Comparison of ENCODE assay signal across 1 cellular context in genomic region chr2:74003494-74004211, GRCh38.
TF ChIP-seq lines count a peak whose summit lies in the region.

No MANE protein-coding gene starts in this region.

TF ChIP-seq in K562, 482 proteins besides CTCF, POLR2A, EP300 and RAD21 (continued from another document and continues in another):
- TF ChIP-seq AFF4 (CRISPR knock-in tag; IDR thresholded peaks at IDR 0.05) (no peak), HSF4 (CRISPR knock-in tag; IDR thresholded peaks at IDR 0.05; ENCODE audit: borderline replicate concordance) (no peak), EP400 (IDR thresholded peaks at IDR 0.05) (peak; percentile 51; the same call in 1 of the 2 replicates), ZNF740 (CRISPR knock-in tag; IDR thresholded peaks at IDR 0.05) (no peak), ZNF740 (tag; IDR thresholded peaks at IDR 0.05) (peak in 1 of 2 experiments; percentile 86; a peak in 2 of 4 replicates), TSHZ1 (CRISPR knock-in tag; IDR thresholded peaks at IDR 0.05) (no peak), HDAC8 (tag; IDR thresholded peaks at IDR 0.05) (no peak), ZNF785 (CRISPR knock-in tag; IDR thresholded peaks at IDR 0.05) (no peak), KDM1A (IDR thresholded peaks at IDR 0.05) (peak in 1 of 2 experiments; percentile 6; a peak in 1 of 4 replicates), RBM34 (IDR thresholded peaks at IDR 0.05; ENCODE audit: borderline replicate concordance, insufficient read depth, low read length) (no peak), USF1 (CRISPR knock-in tag; IDR thresholded peaks at IDR 0.05) (no peak), ZNF165 (CRISPR knock-in tag; IDR thresholded peaks at IDR 0.05; ENCODE audit: borderline replicate concordance) (no peak), ZNF146 (CRISPR knock-in tag; IDR thresholded peaks at IDR 0.05; ENCODE audit: unreplicated experiment) (no peak), SLC30A9 (CRISPR knock-in tag; IDR thresholded peaks at IDR 0.05) (no peak), ZFX (CRISPR knock-in tag; IDR thresholded peaks at IDR 0.05) (no peak), RBFOX2 (IDR thresholded peaks at IDR 0.05; ENCODE audit: low read depth, low read length) (peak; percentile 51; the same call in 1 of the 2 replicates), ELF2 (CRISPR knock-in tag; IDR thresholded peaks at IDR 0.05) (no peak), SRF (CRISPR knock-in tag; IDR thresholded peaks at IDR 0.05) (0 out of 4 replicates have a peak, but pooled peaks of 1 of the 2 experiments have one; percentile 27), EWSR1 (IDR thresholded peaks at IDR 0.05; ENCODE audit: borderline replicate concordance, low read depth, partially characterized antibody) (no peak), SMARCC2 (IDR thresholded peaks at IDR 0.05; ENCODE audit: low read depth) (no peak), PRMT5 (CRISPR knock-in tag; IDR thresholded peaks at IDR 0.05) (no peak), HBP1 (CRISPR knock-in tag; IDR thresholded peaks at IDR 0.05) (no peak), IFI16 (CRISPR knock-in tag; IDR thresholded peaks at IDR 0.05) (no peak), ZNF398 (CRISPR knock-in tag; IDR thresholded peaks at IDR 0.05) (no peak), JUND (IDR thresholded peaks at IDR 0.05; ENCODE audit: borderline replicate concordance, low read depth, low read length) (peak; percentile 48; the same call in 1 of the 2 replicates), JUND (tag; IDR thresholded peaks at IDR 0.05; ENCODE audit: borderline replicate concordance, low read depth, low read length) (no peak; the same call in 2 of the 3 replicates), ZNF780A (CRISPR knock-in tag; IDR thresholded peaks at IDR 0.05) (no peak), ILK (tag; IDR thresholded peaks at IDR 0.05; ENCODE audit: borderline replicate concordance, low read depth) (no peak), BRF2 (IDR thresholded peaks at IDR 0.05; ENCODE audit: borderline replicate concordance, insufficient read depth, insufficient read length) (no peak), SMC3 (conservative IDR thresholded peaks at IDR 0.05; ENCODE audit: insufficient read depth, low read depth, low read length) (no peak), MXD1 (CRISPR knock-in tag; IDR thresholded peaks at IDR 0.05; ENCODE audit: borderline replicate concordance, poor library complexity, severe bottlenecking) (no peak), ZNF655 (CRISPR knock-in tag; IDR thresholded peaks at IDR 0.05) (no peak), MTA2 (IDR thresholded peaks at IDR 0.05; ENCODE audit: low read depth) (no peak), MAFF (IDR thresholded peaks at IDR 0.05; ENCODE audit: low read length) (peak; percentile 28; the same call in 1 of the 2 replicates), NRF1 (conservative IDR thresholded peaks at IDR 0.05 in 1 of 2, IDR thresholded peaks at IDR 0.05 in 1 of 2) (no peak), ZNF347 (CRISPR knock-in tag; IDR thresholded peaks at IDR 0.05; ENCODE audit: low read depth) (no peak), MLX (CRISPR knock-in tag; conservative IDR thresholded peaks at IDR 0.05) (no peak), PHB2 (IDR thresholded peaks at IDR 0.05; ENCODE audit: low read depth) (no peak), CGGBP1 (CRISPR knock-in tag; IDR thresholded peaks at IDR 0.05) (no peak), BRF1 (IDR thresholded peaks at IDR 0.05; ENCODE audit: borderline replicate concordance, extremely low read depth, insufficient read length) (no peak), MEF2D (tag; conservative IDR thresholded peaks at IDR 0.05; ENCODE audit: low read depth) (no peak), ZNF766 (CRISPR knock-in tag; conservative IDR thresholded peaks at IDR 0.05) (no peak), POLR2B (IDR thresholded peaks at IDR 0.05; ENCODE audit: low read depth, partially characterized antibody) (no peak), HDAC3 (IDR thresholded peaks at IDR 0.05; ENCODE audit: borderline replicate concordance, partially characterized antibody) (no peak), RB1 (IDR thresholded peaks at IDR 0.05; ENCODE audit: low read depth) (peak; percentile 13; the same call in 1 of the 2 replicates), NR2C1 (IDR thresholded peaks at IDR 0.05) (no peak), NR2C1 (tag; IDR thresholded peaks at IDR 0.05) (no peak), ZZZ3 (IDR thresholded peaks at IDR 0.05) (no peak), ZNF354B (CRISPR knock-in tag; IDR thresholded peaks at IDR 0.05) (no peak), HDAC1 (IDR thresholded peaks at IDR 0.05) (no peak), SP2 (IDR thresholded peaks at IDR 0.05; ENCODE audit: extremely low read depth, low read depth, low read length, poor library complexity, severe bottlenecking) (no peak)
